33 cellular contexts compared by ENCODE assay signal in the genomic region with DNA sequence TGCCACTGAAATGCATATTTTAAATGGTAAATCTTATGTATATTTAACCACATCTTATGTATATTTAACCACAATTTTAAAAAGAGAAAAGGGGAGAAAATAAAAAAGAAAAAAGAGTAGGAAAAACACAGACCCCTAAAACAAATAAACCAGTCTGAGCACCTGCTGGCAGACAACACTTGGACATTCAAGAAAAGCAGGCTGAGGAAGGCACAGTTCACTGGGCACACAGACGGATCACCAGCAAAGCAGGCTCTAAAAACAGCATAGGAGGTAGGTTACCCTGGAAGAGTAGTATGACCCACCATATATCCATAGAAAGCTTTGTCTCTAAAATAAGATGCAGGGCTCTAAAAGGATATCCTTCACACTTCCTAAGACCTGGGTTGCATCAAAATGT.
"Had no signal": no experiment of that assay in that cellular context is flagged by ENCODE, and none has a peak within 500 bp of the region (broad histone marks: within the 10 kb centered on the region; RNA-seq: fewer than 3 reads in every experiment).

No MANE protein-coding gene starts in this region.

- H3K27me3 ChIP-seq: adrenal gland, body of pancreas, esophagus muscularis mucosa, gastroesophageal sphincter, heart right ventricle had no signal

- H3K27ac Mint-ChIP-seq: activated B cell treated with CpG ODN at 0.5 μM for 24 hours; activated CD8-positive, alpha-beta T cell treated with anti-CD3 and anti-CD28 coated beads for 36 hours; activated naive CD4-positive, alpha-beta T cell treated with anti-CD3 and anti-CD28 coated beads for 36 hours; activated naive CD4-positive, alpha-beta T cell treated with anti-CD3 and anti-CD28 coated beads, Interleukin-2, amount 50 U/mL, for 24 hours; activated naive CD8-positive, alpha-beta T cell treated with anti-CD3 and anti-CD28 coated beads for 36 hours; activated naive CD8-positive, alpha-beta T cell treated with anti-CD3 and anti-CD28 coated beads, Interleukin-2, amount 50 U/mL, for 24 hours; activated T-helper 17 cell treated with anti-CD3 and anti-CD28 coated beads, Interleukin-2, amount 50 U/mL, for 72 hours; effector memory CD8-positive, alpha-beta T cell; T-helper 2 cell treated with Interferon-gamma antibody and Interleukin-4, amounts not matched to agents 5 μg/mL and 100 μg/mL, for 36 hours had no signal

- H3K4me3 Mint-ChIP-seq: activated B cell treated with CpG ODN at 0.5 μM for 24 hours; activated CD8-positive, alpha-beta T cell treated with anti-CD3 and anti-CD28 coated beads for 36 hours; activated naive CD4-positive, alpha-beta T cell treated with anti-CD3 and anti-CD28 coated beads for 36 hours; activated naive CD4-positive, alpha-beta T cell treated with anti-CD3 and anti-CD28 coated beads, Interleukin-2, amount 50 U/mL, for 24 hours; activated naive CD8-positive, alpha-beta T cell treated with anti-CD3 and anti-CD28 coated beads for 36 hours; activated naive CD8-positive, alpha-beta T cell treated with anti-CD3 and anti-CD28 coated beads, Interleukin-2, amount 50 U/mL, for 24 hours; activated T-cell treated with anti-CD3 and anti-CD28 coated beads, Interleukin-2, amount 50 U/mL, for 4 hours; activated T-helper 17 cell treated with anti-CD3 and anti-CD28 coated beads, Interleukin-2, amount 50 U/mL, for 72 hours; effector memory CD8-positive, alpha-beta T cell; T-helper 17 cell; T-helper 2 cell treated with Interferon-gamma antibody and Interleukin-4, amounts not matched to agents 5 μg/mL and 100 μg/mL, for 36 hours had no signal

- ATAC-seq: activated CD4-positive, CD25-positive, alpha-beta regulatory T cell treated with anti-CD3 and anti-CD28 coated beads, Interleukin-2, amount 50 U/mL, for 24 hours; activated CD8-positive, alpha-beta T cell treated with anti-CD3 and anti-CD28 coated beads for 36 hours; activated naive CD8-positive, alpha-beta T cell treated with anti-CD3 and anti-CD28 coated beads, Interleukin-2, amount 50 U/mL, for 24 hours; activated T-cell treated with anti-CD3 and anti-CD28 coated beads, Interleukin-2, amount 50 U/mL, for 4 hours; activated T-helper 17 cell treated with anti-CD3 and anti-CD28 coated beads, Interleukin-2, amount 50 U/mL, for 72 hours; body of pancreas; effector memory CD8-positive, alpha-beta T cell; gastroesophageal sphincter; heart right ventricle; T-helper 17 cell had no signal

- H3K27me3 Mint-ChIP-seq: activated B cell treated with CpG ODN at 0.5 μM for 24 hours; activated CD8-positive, alpha-beta T cell treated with anti-CD3 and anti-CD28 coated beads for 36 hours; activated naive CD4-positive, alpha-beta T cell treated with anti-CD3 and anti-CD28 coated beads, Interleukin-2, amount 50 U/mL, for 24 hours; activated naive CD8-positive, alpha-beta T cell treated with anti-CD3 and anti-CD28 coated beads for 36 hours; activated naive CD8-positive, alpha-beta T cell treated with anti-CD3 and anti-CD28 coated beads, Interleukin-2, amount 50 U/mL, for 24 hours; activated T-helper 17 cell treated with anti-CD3 and anti-CD28 coated beads, Interleukin-2, amount 50 U/mL, for 72 hours; effector memory CD8-positive, alpha-beta T cell; T-helper 17 cell had no signal

- DNase-seq: activated B cell treated with CpG ODN at 0.5 μM for 24 hours; activated CD4-positive, alpha-beta T cell treated with anti-CD3 and anti-CD28 coated beads for 48 hours; activated CD4-positive, alpha-beta T cell treated with anti-CD3 and anti-CD28 coated beads, Interleukin-2, amount 50 U/mL, for 1 hour; activated CD4-positive, alpha-beta T cell treated with anti-CD3 and anti-CD28 coated beads, Interleukin-2, amount 50 U/mL, for 48 hours; activated CD8-positive, alpha-beta memory T cell treated with anti-CD3 and anti-CD28 coated beads for 24 hours; activated CD8-positive, alpha-beta T cell treated with anti-CD3 and anti-CD28 coated beads for 36 hours; activated effector memory CD4-positive, alpha-beta T cell treated with Interleukin-2 at 50 U/mL for 16 hours; activated gamma-delta T cell treated with Interleukin-2 at 50 U/mL for 16 hours; activated naive CD4-positive, alpha-beta T cell treated with anti-CD3 and anti-CD28 coated beads for 36 hours; activated naive CD8-positive, alpha-beta T cell treated with anti-CD3 and anti-CD28 coated beads for 36 hours; activated naive CD8-positive, alpha-beta T cell treated with anti-CD3 and anti-CD28 coated beads, Interleukin-2, amount 50 U/mL, for 24 hours; activated T-cell treated with anti-CD3 and anti-CD28 coated beads, Interleukin-2, amount 50 U/mL, for 4 hours; adrenal gland; amygdala; aorta; body of pancreas; caudate nucleus; cortex of kidney; dermis blood vessel endothelial cell; effector CD4-positive, alpha-beta T cell; effector memory CD8-positive, alpha-beta T cell; erythroblast; foreskin melanocyte; heart right ventricle; T-helper 17 cell; T1000; WERI-Rb-1 had no signal

- H3K27ac ChIP-seq: adrenal gland, body of pancreas, esophagus muscularis mucosa, gastroesophageal sphincter, heart right ventricle, WERI-Rb-1 had no signal

- H3K4me3 ChIP-seq: adrenal gland, body of pancreas, esophagus muscularis mucosa, gastroesophageal sphincter, heart right ventricle had no signal

- H3K9me3 ChIP-seq: adrenal gland, body of pancreas, esophagus muscularis mucosa, gastroesophageal sphincter, heart right ventricle had no signal

- H3K9me3 Mint-ChIP-seq: activated B cell treated with CpG ODN at 0.5 μM for 24 hours; activated CD8-positive, alpha-beta T cell treated with anti-CD3 and anti-CD28 coated beads for 36 hours; activated naive CD4-positive, alpha-beta T cell treated with anti-CD3 and anti-CD28 coated beads for 36 hours; activated naive CD4-positive, alpha-beta T cell treated with anti-CD3 and anti-CD28 coated beads, Interleukin-2, amount 50 U/mL, for 24 hours; activated naive CD8-positive, alpha-beta T cell treated with anti-CD3 and anti-CD28 coated beads for 36 hours; activated naive CD8-positive, alpha-beta T cell treated with anti-CD3 and anti-CD28 coated beads, Interleukin-2, amount 50 U/mL, for 24 hours; activated T-cell treated with anti-CD3 and anti-CD28 coated beads, Interleukin-2, amount 50 U/mL, for 4 hours; activated T-helper 17 cell treated with anti-CD3 and anti-CD28 coated beads, Interleukin-2, amount 50 U/mL, for 72 hours; effector memory CD8-positive, alpha-beta T cell; T-helper 2 cell treated with Interferon-gamma antibody and Interleukin-4, amounts not matched to agents 5 μg/mL and 100 μg/mL, for 36 hours had no signal

- H3K4me1 ChIP-seq: adrenal gland, gastroesophageal sphincter, heart right ventricle had no signal
